Comparison of ENCODE assay signal across 19 cellular contexts in genomic region chr3:132544130-132544529, GRCh38. TPM values are rescaled to one million over a fixed set of nuclear protein-coding genes. Genes with fewer than 3 reads are reported as not detected.
"Had no signal": no experiment of that assay in that cellular context is flagged by ENCODE, and none has a peak within 500 bp of the region (broad histone marks: within the 10 kb centered on the region; RNA-seq: fewer than 3 reads in every experiment).

No MANE protein-coding gene starts in this region.

- H3K9me3 ChIP-seq: esophagus squamous epithelium, mucosa of descending colon, right atrium auricular region had no signal

- ATAC-seq: T-cell had no signal

- H3K27me3 Mint-ChIP-seq: activated naive CD4-positive, alpha-beta T cell treated with anti-CD3 and anti-CD28 coated beads, Interleukin-2, amount 50 U/mL, for 24 hours; naive B cell; progenitor cell of endocrine pancreas; T-cell had no signal

- H3K9me3 Mint-ChIP-seq: activated naive CD4-positive, alpha-beta T cell treated with anti-CD3 and anti-CD28 coated beads, Interleukin-2, amount 50 U/mL, for 24 hours; naive B cell; T-cell had no signal

- H3K4me1 ChIP-seq: right atrium auricular region had no signal

- H3K4me1 Mint-ChIP-seq: naive B cell had no signal

- H3K27ac ChIP-seq: cardiac muscle cell, esophagus squamous epithelium, right atrium auricular region, SK-N-MC had no signal

- H3K27me3 ChIP-seq: cardiac muscle cell, esophagus squamous epithelium, right atrium auricular region had no signal

- H3K27ac Mint-ChIP-seq: activated naive CD4-positive, alpha-beta T cell treated with anti-CD3 and anti-CD28 coated beads, Interleukin-2, amount 50 U/mL, for 24 hours; progenitor cell of endocrine pancreas had no signal

- H3K4me3 Mint-ChIP-seq: activated naive CD4-positive, alpha-beta T cell treated with anti-CD3 and anti-CD28 coated beads, Interleukin-2, amount 50 U/mL, for 24 hours; naive B cell; neural crest cell; T-cell had no signal

- DNase-seq: activated CD4-positive, CD25-positive, alpha-beta regulatory T cell; activated effector memory CD4-positive, alpha-beta T cell treated with anti-CD3 and anti-CD28 coated beads, Interleukin-2, amount 50 U/mL, for 16 hours; activated T-cell treated with anti-CD3 and anti-CD28 coated beads for 4 hours; amygdala; dermis blood vessel endothelial cell; effector memory CD4-positive, alpha-beta T cell; esophagus squamous epithelium; mesenchymal stem cell; mucosa of descending colon; naive B cell; T-cell; T1000 had no signal

- H3K4me3 ChIP-seq: cardiac muscle cell, esophagus squamous epithelium, mucosa of descending colon, right atrium auricular region, SK-N-MC had no signal

RNA-seq across cellular contexts. Expression of gene ACKR4, which starts 52.9 kb away (rescaled TPM):
- total RNA-seq: cardiac muscle cell, chondrocyte, neural crest cell, progenitor cell of endocrine pancreas had no signal
